In genomic region chr3:17398959-17399551, GRCh38 we compare ENCODE assay signal across 10 cellular contexts.
A peak's percentile ranks its signal among the peaks of the same experiment; 100 is the strongest.
DNase-seq lines count a peak whose midpoint lies in the region; ATAC-seq, FAIRE-seq and TF ChIP-seq lines count a peak whose summit lies in the region.
"Had no signal": no experiment of that assay in that cellular context is flagged by ENCODE, and none has a peak within 500 bp of the region (broad histone marks: within the 10 kb centered on the region; RNA-seq: fewer than 3 reads in every experiment).

No MANE protein-coding gene starts in this region.

- ATAC-seq in GM19043 (IDR thresholded peaks at IDR 0.05; ENCODE audit: low read depth, unreplicated experiment), result peak; percentile 92
- ATAC-seq in HG02678 (IDR thresholded peaks at IDR 0.05; ENCODE audit: unreplicated experiment), result peak; percentile 97
- ATAC-seq in HG03469 (IDR thresholded peaks at IDR 0.05; ENCODE audit: unreplicated experiment), result peak; percentile 94
- peak; percentile 93 for ATAC-seq in stimulated activated memory B cell treated with anti-CD40 and anti-IgM and Interleukin-4, amounts not matched to agents 10 μg/mL and 1 μg/mL and 100 μg/mL, for 72 hours

- no peak for DNase-seq in activated CD4-positive, alpha-beta T cell treated with anti-CD3 and anti-CD28 coated beads, Interleukin-2, amount 50 U/mL, for 4 hours
- DNase-seq in kidney glomerular epithelial cell (lab: John Stamatoyannopoulos, UW), result no peak
- DNase-seq in H54 (ENCODE audit: insufficient read length, low spot score), result no peak
- DNase-seq: activated CD4-positive, alpha-beta memory T cell treated with anti-CD3 and anti-CD28 coated beads, Interleukin-2, amount 10 ng/mL, durations not matched to agents 7 days and 5 days; NCI-H1417 treated with DMSO at 0.1 percent for 48 hours; SHP77 had no signal

- H3K9me3 Mint-ChIP-seq in stimulated activated memory B cell treated with anti-CD40 and anti-IgM and Interleukin-4, amounts not matched to agents 10 μg/mL and 1 μg/mL and 100 μg/mL, for 72 hours, result no peaks in the 10 kb centered on the region
- H3K9me3 Mint-ChIP-seq: activated CD4-positive, alpha-beta memory T cell treated with anti-CD3 and anti-CD28 coated beads, Interleukin-2, amount 10 ng/mL, durations not matched to agents 7 days and 5 days had no signal

- no peak for TF ChIP-seq POLR2A in H54 (IDR thresholded peaks at IDR 0.05; ENCODE audit: low read depth, low read length)

- no peak for FAIRE-seq in H54 (lab: Jason Lieb, UNC)

- no peak overlapping the region for H3K27ac Mint-ChIP-seq in stimulated activated memory B cell treated with anti-CD40 and anti-IgM and Interleukin-4, amounts not matched to agents 10 μg/mL and 1 μg/mL and 100 μg/mL, for 72 hours
- H3K27ac Mint-ChIP-seq: activated CD4-positive, alpha-beta memory T cell treated with anti-CD3 and anti-CD28 coated beads, Interleukin-2, amount 10 ng/mL, durations not matched to agents 7 days and 5 days had no signal

- peaks cover 22% of the 10 kb centered on the region for H3K36me3 Mint-ChIP-seq in stimulated activated memory B cell treated with anti-CD40 and anti-IgM and Interleukin-4, amounts not matched to agents 10 μg/mL and 1 μg/mL and 100 μg/mL, for 72 hours

- H3K4me3 Mint-ChIP-seq in stimulated activated memory B cell treated with anti-CD40 and anti-IgM and Interleukin-4, amounts not matched to agents 10 μg/mL and 1 μg/mL and 100 μg/mL, for 72 hours, result no peak overlapping the region
- H3K4me3 Mint-ChIP-seq: activated CD4-positive, alpha-beta memory T cell treated with anti-CD3 and anti-CD28 coated beads, Interleukin-2, amount 10 ng/mL, durations not matched to agents 7 days and 5 days had no signal

- peaks cover 20% of the 10 kb centered on the region for H3K4me1 Mint-ChIP-seq in stimulated activated memory B cell treated with anti-CD40 and anti-IgM and Interleukin-4, amounts not matched to agents 10 μg/mL and 1 μg/mL and 100 μg/mL, for 72 hours
- H3K4me1 Mint-ChIP-seq: activated CD4-positive, alpha-beta memory T cell treated with anti-CD3 and anti-CD28 coated beads, Interleukin-2, amount 10 ng/mL, durations not matched to agents 7 days and 5 days had no signal

- no peaks in the 10 kb centered on the region for H3K27me3 Mint-ChIP-seq in stimulated activated memory B cell treated with anti-CD40 and anti-IgM and Interleukin-4, amounts not matched to agents 10 μg/mL and 1 μg/mL and 100 μg/mL, for 72 hours
- H3K27me3 Mint-ChIP-seq: activated CD4-positive, alpha-beta memory T cell treated with anti-CD3 and anti-CD28 coated beads, Interleukin-2, amount 10 ng/mL, durations not matched to agents 7 days and 5 days had no signal
